Comparison of ENCODE assay signal across 27 cellular contexts in genomic region chr12:26030371-26030770, GRCh38.
"Had no signal": no experiment of that assay in that cellular context is flagged by ENCODE, and none has a peak within 500 bp of the region (broad histone marks: within the 10 kb centered on the region; RNA-seq: fewer than 3 reads in every experiment).

No MANE protein-coding gene starts in this region.

- H3K4me1 ChIP-seq: Peyer's patch had no signal

- FAIRE-seq: bronchial epithelial cell, TTC549 had no signal

- H3K27ac ChIP-seq: Peyer's patch had no signal

- H3K4me3 ChIP-seq: body of pancreas, Peyer's patch had no signal

- H3K9me3 ChIP-seq: body of pancreas, Peyer's patch had no signal

- H3K27me3 ChIP-seq: body of pancreas, Peyer's patch had no signal

- H3K36me3 ChIP-seq: Peyer's patch had no signal

- DNase-seq: activated CD4-positive, alpha-beta memory T cell treated with anti-CD3 and anti-CD28 coated beads, Interleukin-2, amount 10 ng/mL, durations not matched to agents 7 days and 5 days; activated CD4-positive, alpha-beta T cell treated with anti-CD3 and anti-CD28 coated beads, Interleukin-2, amount 10 ng/mL, durations not matched to agents 7 days and 5 days; activated CD4-positive, CD25-positive, alpha-beta regulatory T cell; activated CD8-positive, alpha-beta memory T cell treated with anti-CD3 and anti-CD28 coated beads, Interleukin-2, amount 50 U/mL, for 4 hours; activated gamma-delta T cell treated with Interleukin-2 at 50 U/mL for 16 hours; activated naive CD4-positive, alpha-beta T cell treated with anti-CD3 and anti-CD28 coated beads, Interleukin-2, amount 10 ng/mL, durations not matched to agents 7 days and 5 days; activated naive CD8-positive, alpha-beta T cell treated with anti-CD3 and anti-CD28 coated beads for 36 hours; activated T-cell treated with anti-CD3 and anti-CD28 coated beads, Interleukin-2, amount 50 U/mL, for 72 hours; aorta; body of pancreas; central memory CD4-positive, alpha-beta T cell; MM.1S; NCI-H1105; NCI-H1436; NCI-H187; NCI-H2081; NCI-H510A treated with DMSO at 0.1 percent for 48 hours; NCI-H69; NK-92 treated with Interleukin-12 subunit alpha and Interleukin-12 subunit beta, amount 100 ng/mL, for 24 hours; OCI-M1; Peyer's patch; SHP77; T-cell; T-helper 2 cell; T1000 had no signal
